Comparison of ENCODE assay signal across 1 cellular context in the genomic region with DNA sequence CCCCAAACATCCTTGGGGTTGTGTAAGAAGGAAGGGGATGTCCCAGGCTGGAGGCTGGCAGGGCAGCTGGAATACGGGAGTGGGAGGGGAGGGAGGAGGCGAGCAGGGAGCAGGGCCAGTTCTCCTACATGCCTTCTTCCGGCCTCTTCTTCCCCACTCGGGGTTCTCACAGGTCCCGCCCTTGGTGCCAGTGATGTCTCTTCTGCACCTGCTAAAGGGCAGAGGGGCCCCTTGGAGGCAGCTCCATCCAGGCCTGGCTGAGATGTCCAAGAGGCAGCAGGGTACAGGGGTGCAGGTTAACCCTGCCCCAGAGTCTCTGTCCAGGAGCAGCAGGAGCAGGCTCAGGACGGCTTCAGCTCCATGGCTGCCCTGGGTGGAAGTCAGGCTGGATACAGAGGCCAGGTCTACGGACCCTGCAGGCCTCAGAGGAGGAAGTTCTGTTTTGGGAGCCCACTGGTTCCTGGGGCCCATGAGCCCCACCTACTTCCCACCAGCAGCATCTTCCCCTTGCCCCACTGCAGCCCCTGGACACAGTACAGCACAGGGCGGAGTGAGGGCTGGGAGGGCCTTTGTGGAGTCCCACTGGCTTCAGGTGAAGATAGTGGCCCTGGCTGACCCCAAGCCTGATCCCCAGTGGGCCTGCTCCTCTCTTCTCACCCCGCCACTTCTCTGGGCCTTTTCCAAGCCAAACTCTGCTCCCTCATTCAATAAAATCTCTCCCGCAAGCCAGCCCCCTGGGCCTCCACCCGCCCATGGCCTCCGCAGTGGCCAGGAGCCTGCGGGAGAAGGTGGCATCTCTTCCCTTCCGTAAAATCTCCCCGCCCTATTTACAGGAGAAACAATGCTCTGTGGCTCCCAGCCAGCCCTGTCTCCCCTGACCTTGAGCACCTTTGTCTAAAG.
TF ChIP-seq lines count a peak whose summit lies in the region.

No MANE protein-coding gene starts in this region.

TF ChIP-seq in SK-N-SH treated with all-trans-retinoic acid at 6 μM for 48 hours, 23 proteins besides CTCF, POLR2A, EP300 and RAD21 (continued from another document):
- TF ChIP-seq ZFP30 (CRISPR knock-in tag; IDR thresholded peaks at IDR 0.05) (no peak), PATZ1 (CRISPR knock-in tag; IDR thresholded peaks at IDR 0.05; ENCODE audit: borderline replicate concordance) (no peak), TSHZ2 (CRISPR knock-in tag; IDR thresholded peaks at IDR 0.05) (no peak), CSRNP3 (CRISPR knock-in tag; IDR thresholded peaks at IDR 0.05) (no peak), ZFP3 (CRISPR knock-in tag; IDR thresholded peaks at IDR 0.05) (no peak), TCF4 (CRISPR knock-in tag; IDR thresholded peaks at IDR 0.05; ENCODE audit: borderline replicate concordance) (no peak), ARNTL (CRISPR knock-in tag; IDR thresholded peaks at IDR 0.05; ENCODE audit: borderline replicate concordance, low read depth) (no peak), ZNF565 (CRISPR knock-in tag; conservative IDR thresholded peaks at IDR 0.05; ENCODE audit: low read depth) (no peak), CSDC2 (CRISPR knock-in tag; IDR thresholded peaks at IDR 0.05) (no peak), ISL1 (CRISPR knock-in tag; IDR thresholded peaks at IDR 0.05) (no peak), SNAI2 (CRISPR knock-in tag; IDR thresholded peaks at IDR 0.05) (no peak), OSR1 (CRISPR knock-in tag; IDR thresholded peaks at IDR 0.05) (no peak), ZNF70 (CRISPR knock-in tag; IDR thresholded peaks at IDR 0.05) (no peak)
- TF ChIP-seq, protein P1, sequence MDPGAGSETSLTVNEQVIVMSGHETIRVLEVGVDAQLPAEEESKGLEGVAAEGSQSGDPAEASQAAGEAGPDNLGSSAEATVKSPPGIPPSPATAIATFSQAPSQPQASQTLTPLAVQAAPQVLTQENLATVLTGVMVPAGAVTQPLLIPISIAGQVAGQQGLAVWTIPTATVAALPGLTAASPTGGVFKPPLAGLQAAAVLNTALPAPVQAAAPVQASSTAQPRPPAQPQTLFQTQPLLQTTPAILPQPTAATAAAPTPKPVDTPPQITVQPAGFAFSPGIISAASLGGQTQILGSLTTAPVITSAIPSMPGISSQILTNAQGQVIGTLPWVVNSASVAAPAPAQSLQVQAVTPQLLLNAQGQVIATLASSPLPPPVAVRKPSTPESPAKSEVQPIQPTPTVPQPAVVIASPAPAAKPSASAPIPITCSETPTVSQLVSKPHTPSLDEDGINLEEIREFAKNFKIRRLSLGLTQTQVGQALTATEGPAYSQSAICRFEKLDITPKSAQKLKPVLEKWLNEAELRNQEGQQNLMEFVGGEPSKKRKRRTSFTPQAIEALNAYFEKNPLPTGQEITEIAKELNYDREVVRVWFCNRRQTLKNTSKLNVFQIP (CRISPR knock-in tag; IDR thresholded peaks at IDR 0.05; ENCODE audit: borderline replicate concordance, low read depth): no peak
